ENCODE assay signal across 1 cellular context in the genomic region with DNA sequence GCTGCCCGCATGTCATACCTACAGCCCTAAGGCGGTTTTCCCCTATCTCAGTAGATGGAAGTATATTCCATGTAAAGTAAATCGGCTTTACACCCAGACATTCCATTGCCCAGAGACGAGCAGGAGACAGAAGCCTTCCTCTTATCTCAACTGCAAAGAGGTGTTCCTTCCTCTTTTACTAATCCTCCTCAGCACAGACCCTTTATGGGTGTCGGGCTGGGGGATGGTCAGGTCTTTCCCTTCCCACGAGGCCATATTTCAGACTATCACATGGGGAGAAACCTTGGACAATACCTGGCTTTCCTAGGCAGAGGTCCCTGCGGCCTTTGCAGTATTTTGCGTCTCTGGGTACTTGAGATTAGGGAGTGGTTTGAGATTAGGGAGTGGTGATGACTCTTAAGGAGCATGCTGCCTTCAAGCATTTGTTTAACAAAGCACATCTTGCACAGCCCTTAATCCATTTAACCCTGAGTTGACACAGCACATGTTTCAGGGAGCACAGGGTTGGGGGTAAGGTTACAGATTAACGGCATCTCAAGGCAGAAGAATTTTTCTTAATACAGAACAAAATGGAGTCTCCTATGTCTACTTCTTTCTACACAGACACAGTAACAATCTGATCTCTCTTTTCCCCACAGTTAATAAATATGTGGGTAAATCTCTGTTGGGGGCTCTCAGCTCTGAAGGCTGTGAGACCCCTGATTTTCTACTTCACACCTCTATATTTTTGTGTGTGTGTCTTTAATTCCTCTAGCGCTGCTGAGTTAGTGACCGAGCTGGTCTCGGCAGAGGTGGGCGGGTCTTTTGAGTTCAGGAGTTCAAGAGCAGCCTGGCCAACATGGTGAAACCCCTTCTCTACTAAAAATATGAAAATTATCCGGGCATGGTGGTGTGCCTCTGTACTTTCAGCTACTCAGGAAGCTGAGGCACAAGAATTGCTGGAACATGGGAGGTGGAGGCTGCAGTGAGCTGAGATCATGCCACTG.
TF ChIP-seq lines count a peak whose summit lies in the region.

No MANE protein-coding gene starts in this region.

TF ChIP-seq in K562, 482 proteins besides CTCF, POLR2A, EP300 and RAD21 (continued from another document):
- TF ChIP-seq MGA (IDR thresholded peaks at IDR 0.05) (peak; percentile 65), SMARCC2 (IDR thresholded peaks at IDR 0.05; ENCODE audit: low read depth) (peak; percentile 42; the same call in 1 of the 2 replicates), HDAC2 (IDR thresholded peaks at IDR 0.05) (0 out of 2 replicates have a peak, but pooled peaks have one; percentile 23), MTA2 (IDR thresholded peaks at IDR 0.05; ENCODE audit: low read depth) (peak; percentile 28; the same call in 1 of the 2 replicates), ARID1B (IDR thresholded peaks at IDR 0.05) (peak; percentile 78), TAL1 (IDR thresholded peaks at IDR 0.05) (peak; percentile 58), CREB3 (tag; conservative IDR thresholded peaks at IDR 0.05; ENCODE audit: low read depth) (0 out of 2 replicates have a peak, but pooled peaks have one; percentile 65), BCOR (IDR thresholded peaks at IDR 0.05) (peak; percentile 13; the same call in 1 of the 2 replicates)
TF ChIP-seq in K562: peak in this region for 49; not testable (repeated sequence) for 433.
